In genomic region chr4:146916479-146917076, GRCh38 we compare ENCODE assay signal across 1 cellular context.
TF ChIP-seq lines count a peak whose summit lies in the region.

No MANE protein-coding gene starts in this region.

TF ChIP-seq in K562, 482 proteins besides CTCF, POLR2A, EP300 and RAD21 (continued from another document):
- no peak for TF ChIP-seq ZBTB40 (IDR thresholded peaks at IDR 0.05)
- no peak for TF ChIP-seq ZBTB40 (CRISPR knock-in tag; IDR thresholded peaks at IDR 0.05)
- no peak for TF ChIP-seq PHF21A (IDR thresholded peaks at IDR 0.05; ENCODE audit: borderline replicate concordance, low read depth)
- TF ChIP-seq MYNN (IDR thresholded peaks at IDR 0.05), result no peak
- TF ChIP-seq MYNN (CRISPR knock-in tag; IDR thresholded peaks at IDR 0.05), result no peak
- no peak for TF ChIP-seq SP2 (IDR thresholded peaks at IDR 0.05; ENCODE audit: extremely low read depth, low read depth, low read length, poor library complexity, severe bottlenecking)
- no peak for TF ChIP-seq POLR3G (IDR thresholded peaks at IDR 0.05; ENCODE audit: extremely low read depth, insufficient read length, insufficient replicate concordance)
